ENCODE assay signal across 9 cellular contexts in genomic region chr1:32619701-32620485, GRCh38. TPM values are rescaled to one million over a fixed set of nuclear protein-coding genes. Genes with fewer than 3 reads are reported as not detected.
DNase-seq lines count a peak whose midpoint lies in the region; ATAC-seq, FAIRE-seq and TF ChIP-seq lines count a peak whose summit lies in the region.
"Had no signal": no experiment of that assay in that cellular context is flagged by ENCODE, and none has a peak within 500 bp of the region (broad histone marks: within the 10 kb centered on the region; RNA-seq: fewer than 3 reads in every experiment).

No MANE protein-coding gene starts in this region.

- 75 to 79% methylated on average over 5 of the region's 5 CpGs for WGBS in pancreas, 2 donors

- ATAC-seq in GM21381 (IDR thresholded peaks at IDR 0.05; ENCODE audit: unreplicated experiment) (peak; percentile 78), lower lobe of right lung (no peak), pancreas (no peak), HG03196 (IDR thresholded peaks at IDR 0.05; ENCODE audit: unreplicated experiment) (no peak)

- no peaks in the 10 kb centered on the region for H3K27me3 ChIP-seq in lower lobe of right lung (ENCODE audit: low read depth)
- no peaks in the 10 kb centered on the region for H3K27me3 ChIP-seq in pancreas

- no peak for FAIRE-seq in pancreas (lab: Jason Lieb, UNC)
- FAIRE-seq: keratinocyte had no signal

- TF ChIP-seq CTCF in GM10266 (IDR thresholded peaks at IDR 0.05; ENCODE audit: control insufficient read depth, insufficient read depth, low read depth, missing control alignments) (peak; percentile 26), lower lobe of right lung (IDR thresholded peaks at IDR 0.05) (no peak), pancreas (IDR thresholded peaks at IDR 0.05) (no peak)

- H3K27ac ChIP-seq in lower lobe of right lung (no peak overlapping the region), pancreas (no peak overlapping the region)

- DNase-seq in GM10266 (ENCODE audit: extremely low spot score) (peak; percentile 47), Kasumi-1 (lab: John Stamatoyannopoulos, UW) (peak; percentile 42 to 73), globus pallidus (ENCODE audit: low spot score) (peak; percentile 23), lower lobe of right lung (no peak), pancreas (no peak)
- no peak for DNase-seq in stimulated activated CD4-positive, alpha-beta T cell treated with anti-CD3 and anti-CD28 coated beads, Interleukin-4, amount 100 ng/mL, for 4 hours

- H3K36me3 ChIP-seq in lower lobe of right lung (peaks cover 26% of the 10 kb centered on the region), pancreas (no peaks in the 10 kb centered on the region)

- H3K9me3 ChIP-seq in lower lobe of right lung = no peaks in the 10 kb centered on the region
- H3K9me3 ChIP-seq in pancreas = no peaks in the 10 kb centered on the region

- H3K4me3 ChIP-seq in lower lobe of right lung (no peak overlapping the region), pancreas (no peak overlapping the region)

- intact Hi-C loops in lower lobe of right lung (cut with DNase I) (no loop called here), pancreas (cut with DNase I) (no loop called here)

- no peaks in the 10 kb centered on the region for H3K4me1 ChIP-seq in lower lobe of right lung
- H3K4me1 ChIP-seq in pancreas = no peaks in the 10 kb centered on the region

RNA-seq across cellular contexts. Expression of gene ZBTB8OS, which starts 30.5 kb away (rescaled TPM):
- total RNA-seq in lower lobe of right lung = 55.9 TPM
- total RNA-seq in pancreas = 10 to 100 TPM; 11.6 to 20.9 (median 16.3) TPM
- polyA plus RNA-seq in pancreas = 10 to 100 TPM; 30.0 to 37.0 TPM

RNA-seq across cellular contexts. Expression of gene RBBP4, which starts 31.1 kb away (rescaled TPM):
- total RNA-seq in lower lobe of right lung (155 TPM), pancreas (100 to 1,000 TPM in 1 of 6 donors, 10 to 100 TPM in 5; 59.3 to 115 (median 77.6) TPM)
- polyA plus RNA-seq in pancreas = 10 to 100 TPM; 19.7 to 44.5 TPM

Comparison
In these comparisons a context has a peak if more than half of its experiments do, and no peak if none do; other contexts are left out.
1. DNase-seq: peak in GM10266 (single experiment), Kasumi-1 (2 of 2) and globus pallidus (single experiment); none in lower lobe of right lung (single experiment), pancreas (0 of 6) and stimulated activated CD4-positive, alpha-beta T cell treated with anti-CD3 and anti-CD28 coated beads, Interleukin-4, amount 100 ng/mL, for 4 hours (0 of 2).